In the genomic region with DNA sequence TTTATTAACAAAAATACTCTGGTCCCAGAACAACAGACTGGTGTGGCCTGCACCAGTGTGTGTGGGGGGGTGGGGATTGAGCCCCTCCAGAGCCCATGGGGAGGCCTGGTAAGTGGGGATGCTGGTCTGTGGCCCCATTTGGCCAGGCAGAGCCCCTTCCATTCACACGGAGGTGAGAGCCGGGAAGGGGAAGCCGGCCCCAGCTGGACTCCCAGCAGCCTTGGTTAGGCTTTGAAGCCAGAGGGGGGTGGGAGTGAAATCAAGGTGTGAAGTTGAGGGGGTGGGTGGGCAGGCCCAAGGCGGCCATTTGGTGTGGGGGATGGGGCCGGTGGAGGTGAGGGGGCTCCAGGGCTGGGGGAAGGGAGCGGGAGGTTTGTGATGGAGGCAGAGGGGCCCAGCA, we compare ENCODE assay signal across 23 cellular contexts. TPM values are rescaled to one million over a fixed set of nuclear protein-coding genes. Genes with fewer than 3 reads are reported as not detected.
DNase-seq lines count a peak whose midpoint lies in the region; ATAC-seq and TF ChIP-seq lines count a peak whose summit lies in the region.
"Had no signal": no experiment of that assay in that cellular context is flagged by ENCODE, and none has a peak within 500 bp of the region (broad histone marks: within the 10 kb centered on the region; RNA-seq: fewer than 3 reads in every experiment).

No MANE protein-coding gene starts in this region.

- no peak overlapping the region for H3K4me3 ChIP-seq in HUES6 (ENCODE audit: low read depth, low read length)
- H3K4me3 ChIP-seq in coronary artery, result no peak overlapping the region
- H3K4me3 ChIP-seq: colonic mucosa, esophagus squamous epithelium, stomach had no signal

- peak overlapping the region; percentile 80; the same call in 1 of the 2 replicates for H3K27ac ChIP-seq in HUES6 (ENCODE audit: low read depth, low read length)
- H3K27ac ChIP-seq in coronary artery, result peak overlapping the region; percentile 52 to 65
- H3K27ac ChIP-seq: colonic mucosa, HL-60 had no signal

- ATAC-seq in stimulated activated naive B cell treated with anti-CD40 and anti-IgM and Interleukin-4, amounts not matched to agents 10 μg/mL and 1 μg/mL and 100 μg/mL, for 72 hours (replicated peaks), result no peak
- ATAC-seq: CD8-positive, alpha-beta T cell had no signal

- no peaks in the 10 kb centered on the region for H3K9me3 ChIP-seq in HUES6 (ENCODE audit: control insufficient read depth, insufficient read depth, low read depth, low read length)
- H3K9me3 ChIP-seq: colonic mucosa, esophagus squamous epithelium, stomach had no signal

- no peak for TF ChIP-seq CTCF in coronary artery (IDR thresholded peaks at IDR 0.05)

- peaks cover 6 to 11% of the 10 kb centered on the region in 2 donors for H3K4me1 Mint-ChIP-seq in stimulated activated naive B cell treated with anti-CD40 and anti-IgM and Interleukin-4, amounts not matched to agents 10 μg/mL and 1 μg/mL and 100 μg/mL, for 72 hours

- peaks cover 0 to 2% of the 10 kb centered on the region in 2 donors for H3K9me3 Mint-ChIP-seq in stimulated activated naive B cell treated with anti-CD40 and anti-IgM and Interleukin-4, amounts not matched to agents 10 μg/mL and 1 μg/mL and 100 μg/mL, for 72 hours
- H3K9me3 Mint-ChIP-seq: activated naive CD4-positive, alpha-beta T cell treated with anti-CD3 and anti-CD28 coated beads for 36 hours; CD8-positive, alpha-beta T cell; nephron; type B pancreatic cell had no signal

- peak overlapping the region; percentile 69 for H3K9ac ChIP-seq in HUES6 (ENCODE audit: low read length)

- H3K27ac Mint-ChIP-seq in stimulated activated naive B cell treated with anti-CD40 and anti-IgM and Interleukin-4, amounts not matched to agents 10 μg/mL and 1 μg/mL and 100 μg/mL, for 72 hours, result peak overlapping the region; percentile 81
- H3K27ac Mint-ChIP-seq: activated naive CD4-positive, alpha-beta T cell treated with anti-CD3 and anti-CD28 coated beads for 36 hours; CD8-positive, alpha-beta T cell; nephron; type B pancreatic cell had no signal

- H3K27me3 Mint-ChIP-seq in stimulated activated naive B cell treated with anti-CD40 and anti-IgM and Interleukin-4, amounts not matched to agents 10 μg/mL and 1 μg/mL and 100 μg/mL, for 72 hours, result no peaks in the 10 kb centered on the region
- H3K27me3 Mint-ChIP-seq: type B pancreatic cell had no signal

- no peaks in the 10 kb centered on the region for H3K27me3 ChIP-seq in HUES6 (ENCODE audit: control insufficient read depth, insufficient read depth, low read length)
- H3K27me3 ChIP-seq: colonic mucosa, esophagus squamous epithelium, stomach had no signal

- peaks cover 21% of the 10 kb centered on the region; the same call in 1 of the 2 replicates for H3K4me1 ChIP-seq in HUES6 (ENCODE audit: control insufficient read depth, insufficient read depth, low read length)
- H3K4me1 ChIP-seq: colonic mucosa had no signal

- peaks cover 40 to 41% of the 10 kb centered on the region in 2 donors for H3K36me3 Mint-ChIP-seq in stimulated activated naive B cell treated with anti-CD40 and anti-IgM and Interleukin-4, amounts not matched to agents 10 μg/mL and 1 μg/mL and 100 μg/mL, for 72 hours

- no peak for DNase-seq in coronary artery (ENCODE audit: low spot score)
- DNase-seq in stimulated activated naive B cell treated with anti-CD40 and anti-IgM and Interleukin-4, amounts not matched to agents 10 μg/mL and 1 μg/mL and 100 μg/mL, for 72 hours, result no peak
- no peak for DNase-seq in occipital lobe (lab: John Stamatoyannopoulos, UW)
- no peak for DNase-seq in H4 (ENCODE audit: low spot score)
- no peak for DNase-seq in activated CD4-positive, alpha-beta T cell treated with anti-CD3 and anti-CD28 coated beads, Interleukin-2, amount 50 U/mL, for 1 hour
- DNase-seq: activated CD4-positive, alpha-beta T cell treated with anti-CD3 and anti-CD28 coated beads for 4 hours; activated naive CD4-positive, alpha-beta T cell treated with anti-CD3 and anti-CD28 coated beads for 36 hours; activated T-cell treated with anti-CD3 and anti-CD28 coated beads, Interleukin-2, amount 50 U/mL, for 48 hours; amygdala; CD8-positive, alpha-beta T cell; colonic mucosa; esophagus squamous epithelium; IMR-90; NCI-H1092 treated with DMSO at 0.1 percent for 48 hours; NCI-H1930; NCI-H69; stimulated activated CD4-positive, alpha-beta T cell treated with anti-CD3 and anti-CD28 coated beads, Interleukin-15, amount 100 ng/mL, for 24 hours; stomach had no signal

- peaks cover 49% of the 10 kb centered on the region for H3K36me3 ChIP-seq in HUES6 (ENCODE audit: control insufficient read depth, insufficient read depth, low read length)

- H3K4me3 Mint-ChIP-seq in stimulated activated naive B cell treated with anti-CD40 and anti-IgM and Interleukin-4, amounts not matched to agents 10 μg/mL and 1 μg/mL and 100 μg/mL, for 72 hours, result no peak overlapping the region
- H3K4me3 Mint-ChIP-seq: activated naive CD4-positive, alpha-beta T cell treated with anti-CD3 and anti-CD28 coated beads for 36 hours; CD8-positive, alpha-beta T cell; nephron; type B pancreatic cell had no signal

RNA-seq across cellular contexts. Expression of a gene that starts 5.9 kb away (rescaled TPM):
- total RNA-seq in occipital lobe, result 0.16 TPM
- total RNA-seq in H4 (2014; rRNA removed; shearing (Covaris generic)), result not detected in 2 replicates
- total RNA-seq: G401, IMR-90 had no signal

RNA-seq across cellular contexts. Expression of a gene that starts 10.0 kb away (rescaled TPM):
- 81.4 TPM for total RNA-seq in occipital lobe
- total RNA-seq in H4 (2014; rRNA removed; shearing (Covaris generic)), result 117 and 139 TPM in 2 replicates

RNA-seq across cellular contexts. Expression of a gene that starts 10.2 kb away (rescaled TPM):
- 21.1 TPM for total RNA-seq in occipital lobe
- 4.1 and 6.7 TPM in 2 replicates for total RNA-seq in H4 (2014; rRNA removed; shearing (Covaris generic))
- total RNA-seq: G401 had no signal

RNA-seq across cellular contexts. Expression of a gene that starts 20.3 kb away (rescaled TPM):
- 57.4 TPM for total RNA-seq in occipital lobe
- 1,896 and 1,920 TPM in 2 replicates for total RNA-seq in H4 (2014; rRNA removed; shearing (Covaris generic))

RNA-seq across cellular contexts. Expression of a gene that starts 27.5 kb away (rescaled TPM):
- total RNA-seq in occipital lobe, result 0.47 TPM
- not detected in 2 replicates for total RNA-seq in H4 (2014; rRNA removed; shearing (Covaris generic))
- total RNA-seq: G401 had no signal
